14 cellular contexts compared by ENCODE assay signal in genomic region chr1:117753232-117753631, GRCh38.
DNase-seq lines count a peak whose midpoint lies in the region; ATAC-seq and TF ChIP-seq lines count a peak whose summit lies in the region.
"Had no signal": no experiment of that assay in that cellular context is flagged by ENCODE, and none has a peak within 500 bp of the region (broad histone marks: within the 10 kb centered on the region; RNA-seq: fewer than 3 reads in every experiment).

No MANE protein-coding gene starts in this region.

- no peaks in the 10 kb centered on the region for H3K79me2 ChIP-seq in osteoblast (ENCODE audit: insufficient read depth, low read length)

- H3K36me3 Mint-ChIP-seq in endodermal cell (ENCODE audit: low read depth) = no peaks in the 10 kb centered on the region

- no peaks in the 10 kb centered on the region for H4K20me1 ChIP-seq in IMR-90 (ENCODE audit: insufficient read depth, low read length)
- no peaks in the 10 kb centered on the region for H4K20me1 ChIP-seq in osteoblast (ENCODE audit: insufficient read depth, low read length)

- H3K27me3 ChIP-seq in IMR-90 (ENCODE audit: control insufficient read depth, insufficient read depth, low read length) (no peaks in the 10 kb centered on the region), adipocyte (replicated peaks; ENCODE audit: control insufficient read depth, insufficient read depth, low read length) (no peaks in the 10 kb centered on the region), osteoblast (ENCODE audit: insufficient read depth, low read length) (no peaks in the 10 kb centered on the region), endodermal cell (ENCODE audit: control insufficient read depth, insufficient read depth, low read length, poor library complexity, severe bottlenecking) (peaks cover 7% of the 10 kb centered on the region)

- H3K23ac ChIP-seq in IMR-90 (ENCODE audit: low read depth, low read length) = peak overlapping the region; percentile 84

- peaks cover 11% of the 10 kb centered on the region for H3K9me1 ChIP-seq in IMR-90 (ENCODE audit: insufficient read depth, low read length)

- ATAC-seq in IMR-90 (ENCODE audit: low read depth) (no peak; the same call in 1 of the 2 replicates), HG03175 (IDR thresholded peaks at IDR 0.05; ENCODE audit: unreplicated experiment) (no peak)

- dilution Hi-C loops in IMR-90 (cut with HindIII; ENCODE audit: low sequenced_read_pairs, unreplicated experiment) = no loop called here

- no peak for TF ChIP-seq POLR2A in IMR-90 (IDR thresholded peaks at IDR 0.05; ENCODE audit: low read depth, low read length)

- H2AK9ac ChIP-seq in IMR-90 (replicated peaks; ENCODE audit: low read depth, low read length, poor library complexity) = peak overlapping the region; percentile 91

- H3K27ac Mint-ChIP-seq in endodermal cell = no peak overlapping the region
- H3K27ac Mint-ChIP-seq: H9, IgD-negative memory B cell had no signal

- H2BK20ac ChIP-seq in IMR-90 (ENCODE audit: low read depth, low read length) = peak overlapping the region; percentile 97

- H2AFZ ChIP-seq in IMR-90 (replicated peaks; ENCODE audit: low read length, poor library complexity) (peak overlapping the region; percentile 73), osteoblast (ENCODE audit: low read length) (no peak overlapping the region)

- no peak for TF ChIP-seq RAD21 in IMR-90 (IDR thresholded peaks at IDR 0.05; ENCODE audit: low read length)

- BruUV-seq in IMR-90 (replicated peaks; lab: Mats Ljungman, UMichigan) = no TSS peak

- H3K4ac ChIP-seq in IMR-90 (ENCODE audit: low read depth, low read length) = peak overlapping the region; percentile 94

- H3K36me3 ChIP-seq in IMR-90 (ENCODE audit: control insufficient read depth, insufficient read depth, low read length) (no peaks in the 10 kb centered on the region), adipocyte (ENCODE audit: control insufficient read depth, insufficient read depth, low read length, severe bottlenecking) (no peaks in the 10 kb centered on the region), osteoblast (ENCODE audit: insufficient read depth, low read length) (no peaks in the 10 kb centered on the region), endodermal cell (ENCODE audit: control insufficient read depth, insufficient read depth, low read length) (no peaks in the 10 kb centered on the region)

- intact Hi-C loops in IMR-90 (cut with micrococcal nuclease) = loop anchor here (2.0 to 10.0 kb wide), 4 partner anchors 56 to 688 kb away; partner anchors contain the start of genes MAN1A2 and TTF2

- in situ Hi-C loops in IMR-90 (cut with MboI; ENCODE audit: low sequenced_read_pairs) = loop anchor here (10.0 to 25.0 kb wide), 3 partner anchors 134 to 391 kb away; partner anchors contain the start of genes MAN1A2 and TENT5C

- peaks cover 1% of the 10 kb centered on the region for H3K4me1 Mint-ChIP-seq in endodermal cell

- H3K4me1 ChIP-seq in IMR-90 (ENCODE audit: control insufficient read depth, insufficient read depth, low read length) (peaks cover 12% of the 10 kb centered on the region), adipocyte (ENCODE audit: control insufficient read depth, insufficient read depth, low read length) (peaks cover 23% of the 10 kb centered on the region), osteoblast (ENCODE audit: insufficient read depth, low read length) (peaks cover 11% of the 10 kb centered on the region), endodermal cell (ENCODE audit: control insufficient read depth, insufficient read depth, low read length) (no peaks in the 10 kb centered on the region)

- POLR2A ChIA-PET in IMR-90 (lab: Charles Lee; ENCODE audit: unreplicated experiment) = no interaction called here

- H2BK15ac ChIP-seq in IMR-90 (ENCODE audit: low read depth, low read length) = peak overlapping the region; percentile 85; the same call in 1 of the 3 replicates

- no peak overlapping the region for H3K9ac ChIP-seq in IMR-90 (ENCODE audit: low read depth, low read length)
- H3K9ac ChIP-seq in adipocyte (ENCODE audit: low read length) = no peak overlapping the region
- no peak overlapping the region for H3K9ac ChIP-seq in endodermal cell (ENCODE audit: extremely low read depth, low read length, poor library complexity, severe bottlenecking)

- DNase-seq in EH (ENCODE audit: low read depth) (peak; percentile 13), IMR-90 (no peak), adipocyte (ENCODE audit: low read depth) (no peak), osteoblast (ENCODE audit: insufficient read length, low spot score, missing footprints) (no peak), endodermal cell (no peak), NCI-H146 (lab: John Stamatoyannopoulos, UW) (no peak)
- DNase-seq: H9, NCI-H1048, NCI-H187 treated with DMSO at 0.1 percent for 48 hours, NCI-H2171, NCI-H774, OCI-M1 had no signal

- peak overlapping the region; percentile 76 for H2BK5ac ChIP-seq in IMR-90 (ENCODE audit: low read depth, low read length, poor library complexity, severe bottlenecking)

- peak overlapping the region; percentile 23 to 86; a peak in 3 of 4 replicates for H4K8ac ChIP-seq in IMR-90 (ENCODE audit: low read depth in 2 of 2, low read length in 2 of 2)

- H3K9me3 ChIP-seq in IMR-90 (ENCODE audit: control insufficient read depth, insufficient read depth, low read length) = no peaks in the 10 kb centered on the region
- peaks cover under 1% of the 10 kb centered on the region for H3K9me3 ChIP-seq in adipocyte (ENCODE audit: control insufficient read depth, low read length)
- H3K9me3 ChIP-seq in osteoblast (ENCODE audit: low read depth, low read length) = peaks cover 2% of the 10 kb centered on the region
- no peaks in the 10 kb centered on the region for H3K9me3 ChIP-seq in endodermal cell (ENCODE audit: control insufficient read depth, low read length)

- peak overlapping the region; percentile 82 for H3K18ac ChIP-seq in IMR-90 (ENCODE audit: low read depth, low read length)

- H4K91ac ChIP-seq in IMR-90 (ENCODE audit: insufficient read depth, low read depth, low read length) = peak overlapping the region; percentile 88

- peak overlapping the region; percentile 91 for H2BK120ac ChIP-seq in IMR-90 (ENCODE audit: low read depth, low read length)

- H3K79me1 ChIP-seq in IMR-90 (ENCODE audit: low read depth in 1 of 2, low read length in 2 of 2) = peaks cover 0 to 8% of the 10 kb centered on the region in 2 experiments; a peak in 2 of 4 replicates

- no peak overlapping the region for H3K4me3 Mint-ChIP-seq in endodermal cell
- H3K4me3 Mint-ChIP-seq: H9, IgD-negative memory B cell had no signal

- 0 out of 2 replicates have a peak overlapping the region, but pooled peaks have one; percentile 9 for H3K4me2 ChIP-seq in IMR-90 (ENCODE audit: low read depth, low read length)
- H3K4me2 ChIP-seq in osteoblast (ENCODE audit: insufficient read depth, low read length) = peak overlapping the region; percentile 73

- TF ChIP-seq CTCF in IMR-90 (conservative IDR thresholded peaks at IDR 0.05; ENCODE audit: low read depth, low read length) = no peak
- TF ChIP-seq CTCF in osteoblast (IDR thresholded peaks at IDR 0.05; ENCODE audit: extremely low read depth, low read depth, low read length) = no peak
- TF ChIP-seq CTCF in endodermal cell (conservative IDR thresholded peaks at IDR 0.05) = no peak

- peaks cover 7% of the 10 kb centered on the region for H3K27me3 Mint-ChIP-seq in endodermal cell (ENCODE audit: insufficient read depth)

- peak overlapping the region; percentile 92 for H2AK5ac ChIP-seq in IMR-90 (ENCODE audit: low read depth, low read length)

- H3K9me3 Mint-ChIP-seq in endodermal cell = peaks cover 3% of the 10 kb centered on the region
- H3K9me3 Mint-ChIP-seq: H9, IgD-negative memory B cell had no signal

- H3K27ac ChIP-seq in IMR-90 (ENCODE audit: insufficient read depth, low read length) (peak overlapping the region; percentile 64), osteoblast (ENCODE audit: low read depth, low read length) (no peak overlapping the region), endodermal cell (ENCODE audit: low read depth, low read length) (no peak overlapping the region)

- H3K14ac ChIP-seq in IMR-90 (replicated peaks; ENCODE audit: low read depth, low read length) = peak overlapping the region; percentile 69

- 50% methylated on average over 1 of the region's 3 CpGs; no CpG with 5 or more reads in 1 of the 2 experiments for WGBS in IMR-90 (ENCODE audit: extremely low coverage in 2 of 2, insufficient read length in 1 of 2), 2 experiments
- 91 to 100% methylated on average over 1 to 2 of the region's 3 CpGs for WGBS in endodermal cell (ENCODE audit: insufficient coverage in 1 of 2, insufficient read length in 1 of 2), 2 experiments

- CTCF ChIA-PET in IMR-90 (lab: Yijun Ruan, JAX) = interaction anchor here (0.8 to 2.6 kb wide), 13 partner anchors 16 to 244 kb away, joined by 3 to 17 read pairs (median 4); no protein-coding TSS in a partner anchor

- H3K4me3 ChIP-seq in IMR-90 (ENCODE audit: insufficient read depth, low read depth, low read length) = no peak overlapping the region
- peak overlapping the region; percentile 77 for H3K4me3 ChIP-seq in adipocyte (ENCODE audit: low read length)
- no peak overlapping the region for H3K4me3 ChIP-seq in osteoblast (ENCODE audit: insufficient read depth, low read length)
- H3K4me3 ChIP-seq in endodermal cell (ENCODE audit: low read length) = no peak overlapping the region

- H3K56ac ChIP-seq in IMR-90 (ENCODE audit: extremely low read depth, insufficient read depth, low read length) = peak overlapping the region; percentile 51; the same call in 1 of the 2 replicates

- H4K5ac ChIP-seq in IMR-90 (ENCODE audit: low read depth, low read length) = peak overlapping the region; percentile 88

TF ChIP-seq in IMR-90, 13 proteins besides CTCF, POLR2A, EP300 and RAD21 (continues in another document):
- no peak for TF ChIP-seq BHLHE40 (IDR thresholded peaks at IDR 0.05; ENCODE audit: low read depth, low read length)
- no peak for TF ChIP-seq RCOR1 (IDR thresholded peaks at IDR 0.05; ENCODE audit: insufficient replicate concordance, low read length)
- TF ChIP-seq SMC3 (IDR thresholded peaks at IDR 0.05; ENCODE audit: low read depth, low read length) = no peak
- no peak for TF ChIP-seq ELK1 (IDR thresholded peaks at IDR 0.05; ENCODE audit: borderline replicate concordance, low read depth, low read length)
- no peak for TF ChIP-seq MAFK (IDR thresholded peaks at IDR 0.05; ENCODE audit: low read depth, low read length)
- no peak for TF ChIP-seq MXI1 (IDR thresholded peaks at IDR 0.05; ENCODE audit: borderline replicate concordance, low read depth, low read length)
- no peak for TF ChIP-seq CHD1 (IDR thresholded peaks at IDR 0.05; ENCODE audit: low read depth, low read length)
